ENCODE assay signal across 19 cellular contexts in the genomic region with DNA sequence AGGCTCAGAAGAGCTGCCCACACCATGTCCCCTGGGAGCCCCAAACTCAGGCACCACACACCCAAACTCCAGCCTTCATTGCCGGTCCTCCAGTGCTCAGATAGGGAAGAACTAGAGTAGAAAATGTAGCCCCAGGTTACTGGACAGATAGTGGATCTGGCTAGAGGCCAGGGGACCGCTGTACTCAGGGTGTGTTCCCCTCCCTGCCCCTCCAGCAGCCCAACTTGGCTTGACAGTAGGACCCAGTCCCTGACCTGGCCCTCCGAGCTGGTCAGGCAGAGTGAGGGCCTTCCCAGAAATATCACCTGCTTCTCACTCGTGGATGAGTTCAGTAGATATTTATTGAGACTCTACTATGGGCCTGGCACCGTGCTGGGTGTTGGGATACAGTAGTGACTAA.
A peak's percentile ranks its signal among the peaks of the same experiment; 100 is the strongest.
DNase-seq lines count a peak whose midpoint lies in the region; ATAC-seq and TF ChIP-seq lines count a peak whose summit lies in the region.
"Had no signal": no experiment of that assay in that cellular context is flagged by ENCODE, and none has a peak within 500 bp of the region (broad histone marks: within the 10 kb centered on the region; RNA-seq: fewer than 3 reads in every experiment).

No MANE protein-coding gene starts in this region.

- intact Hi-C loops in cardiac septum (cut with DNase I) (loop anchor here (5.0 kb wide), 3 partner anchors 99 to 371 kb away; no protein-coding TSS in a partner anchor), left cardiac atrium (cut with DNase I) (loop anchor here in 1 of 2 donors (10.0 kb wide), 1 partner anchor 196 kb away; no protein-coding TSS in a partner anchor)

- TF ChIP-seq CTCF in GM13977 (IDR thresholded peaks at IDR 0.05; ENCODE audit: extremely low read depth, insufficient read depth, missing control alignments) = no peak

- H3K27ac ChIP-seq in caudate nucleus (ENCODE audit: low read depth, low read length) (peak overlapping the region; percentile 90), layer of hippocampus (ENCODE audit: low read depth, low read length) (peak overlapping the region; percentile 90)
- H3K27ac ChIP-seq: A549, Peyer's patch, SJSA1 had no signal

- ATAC-seq in left cardiac atrium = no peak
- ATAC-seq in HG03378 (IDR thresholded peaks at IDR 0.05; ENCODE audit: unreplicated experiment) = no peak
- ATAC-seq: A549 had no signal

- DNase-seq in cardiac septum (ENCODE audit: low spot score) = peak; percentile 44
- DNase-seq in left cardiac atrium = no peak
- no peak for DNase-seq in caudate nucleus (lab: John Stamatoyannopoulos, UW)
- no peak for DNase-seq in GM13977 (ENCODE audit: low spot score)
- no peak for DNase-seq in NOMO-1 treated with dmso at 0.1 percent for 144 hours (lab: John Stamatoyannopoulos, UW; ENCODE audit: unreplicated experiment)
- DNase-seq: CD4-positive, CD25-positive, alpha-beta regulatory T cell; EL; GF-D8; Kasumi-1; NCI-H1694 treated with DMSO at 0.1 percent for 48 hours; NCI-H2081 treated with DMSO at 0.1 percent for 48 hours; NCI-H226; NCI-H510A treated with DMSO at 0.1 percent for 48 hours; NCI-H82 had no signal

- in situ Hi-C loops in GM13977 (cut with MboI; ENCODE audit: low pct_unique_long_range_greater_than_20kb, low sequenced_read_pairs, unreplicated experiment) = no loop called here

- no peaks in the 10 kb centered on the region for H3K27me3 ChIP-seq in layer of hippocampus (ENCODE audit: control insufficient read depth, insufficient read depth, low read length)
- H3K27me3 ChIP-seq: Peyer's patch, SJSA1 had no signal
